In the genomic region with DNA sequence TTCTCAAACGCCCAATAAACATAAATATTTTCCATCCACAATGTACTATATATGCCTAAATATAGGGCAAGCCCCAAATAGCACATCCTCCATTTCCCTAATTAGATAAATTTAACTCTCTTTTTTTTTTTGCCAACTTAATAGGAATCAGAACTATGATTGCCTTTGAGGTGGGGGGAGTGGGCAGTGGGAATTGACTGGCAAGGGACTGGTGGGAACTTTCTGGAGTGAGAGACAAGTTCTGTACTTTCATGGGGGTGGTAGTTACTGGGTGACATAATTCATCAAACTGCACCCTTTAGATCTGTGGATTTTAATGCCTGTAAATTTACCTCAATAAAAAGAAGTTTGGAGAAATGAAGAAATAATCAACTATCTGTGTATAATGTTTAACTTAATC, we compare ENCODE assay signal across 16 cellular contexts.
DNase-seq lines count a peak whose midpoint lies in the region; ATAC-seq and TF ChIP-seq lines count a peak whose summit lies in the region.
"Had no signal": no experiment of that assay in that cellular context is flagged by ENCODE, and none has a peak within 500 bp of the region (broad histone marks: within the 10 kb centered on the region; RNA-seq: fewer than 3 reads in every experiment).

No MANE protein-coding gene starts in this region.

- H3K27me3 ChIP-seq in left ventricle myocardium inferior (ENCODE audit: low read depth): no peaks in the 10 kb centered on the region
- H3K27me3 ChIP-seq in neural progenitor cell: no peaks in the 10 kb centered on the region
- H3K27me3 ChIP-seq in thoracic aorta (replicated peaks; ENCODE audit: insufficient read depth): no peaks in the 10 kb centered on the region

- H4K20me1 ChIP-seq in neural progenitor cell (ENCODE audit: low read depth): no peaks in the 10 kb centered on the region

- H3K9me3 ChIP-seq in left ventricle myocardium inferior (replicated peaks) (peaks cover 5% of the 10 kb centered on the region), neural progenitor cell (ENCODE audit: low read depth) (peaks cover 5% of the 10 kb centered on the region), thoracic aorta (no peaks in the 10 kb centered on the region)

- peaks cover 13% of the 10 kb centered on the region for H3K27me3 Mint-ChIP-seq in neural progenitor cell (ENCODE audit: insufficient read depth, low read depth)

- H3K79me2 ChIP-seq in neural progenitor cell (ENCODE audit: low read depth): no peaks in the 10 kb centered on the region

- H3K4me3 ChIP-seq in left ventricle myocardium inferior (no peak overlapping the region), neural progenitor cell (no peak overlapping the region), thoracic aorta (no peak overlapping the region)
- H3K4me3 ChIP-seq: GM23338 had no signal

- H3K27ac ChIP-seq in left ventricle myocardium inferior (replicated peaks) (peak overlapping the region; percentile 93), caudate nucleus (ENCODE audit: low read depth, low read length) (peak overlapping the region; percentile 56), neural progenitor cell (no peak overlapping the region), thoracic aorta (peak overlapping the region; percentile 26 to 72)

- TF ChIP-seq CTCF in left ventricle myocardium inferior (IDR thresholded peaks at IDR 0.05; ENCODE audit: borderline replicate concordance): no peak
- TF ChIP-seq CTCF in neural progenitor cell (IDR thresholded peaks at IDR 0.05): no peak
- TF ChIP-seq CTCF in thoracic aorta (IDR thresholded peaks at IDR 0.05): no peak

- peaks cover 15% of the 10 kb centered on the region for H3K4me1 Mint-ChIP-seq in neural progenitor cell

- H3F3A ChIP-seq in neural progenitor cell (ENCODE audit: low read depth): no peaks in the 10 kb centered on the region

- DNase-seq in left ventricle myocardium inferior: no peak
- DNase-seq in Right ventricle myocardium superior: no peak
- peak in 13 of 61 donors; percentile 3 to 64 (median 16) for DNase-seq in caudate nucleus (lab: John Stamatoyannopoulos, UW)
- no peak for DNase-seq in neural progenitor cell (ENCODE audit: low spot score)
- no peak for DNase-seq in thoracic aorta (ENCODE audit: low spot score)
- DNase-seq in activated naive CD4-positive, alpha-beta T cell treated with anti-CD3 and anti-CD28 coated beads, Interleukin-2, amount 50 U/mL, for 72 hours (ENCODE audit: low spot score in 2 of 2): no peak
- DNase-seq in SIG-M5 (lab: John Stamatoyannopoulos, UW): no peak
- DNase-seq: C1 segment of cervical spinal cord; Caco-2; CD4-positive, alpha-beta memory T cell; DMS153; DND-41; H9 had no signal

- no peaks in the 10 kb centered on the region for H3K36me3 Mint-ChIP-seq in neural progenitor cell
- no peaks in the 10 kb centered on the region for H3K36me3 Mint-ChIP-seq in activated naive CD4-positive, alpha-beta T cell treated with anti-CD3 and anti-CD28 coated beads, Interleukin-2, amount 50 U/mL, for 72 hours
- H3K36me3 Mint-ChIP-seq: CD4-positive, alpha-beta memory T cell had no signal

- peaks cover 26% of the 10 kb centered on the region for H3K36me3 ChIP-seq in left ventricle myocardium inferior
- H3K36me3 ChIP-seq in neural progenitor cell: no peaks in the 10 kb centered on the region
- H3K36me3 ChIP-seq in thoracic aorta: peaks cover 6% of the 10 kb centered on the region

- intact Hi-C loops in left ventricle myocardium inferior (cut with micrococcal nuclease) (no loop called here), Right ventricle myocardium superior (cut with DNase I) (no loop called here)

- H3K9ac ChIP-seq in neural progenitor cell: no peak overlapping the region

- H3K9me3 Mint-ChIP-seq in neural progenitor cell: peaks cover 12% of the 10 kb centered on the region
- H3K9me3 Mint-ChIP-seq in activated naive CD4-positive, alpha-beta T cell treated with anti-CD3 and anti-CD28 coated beads, Interleukin-2, amount 50 U/mL, for 72 hours: peaks cover 0 to 6% of the 10 kb centered on the region in 2 donors

- H3K4me2 ChIP-seq in neural progenitor cell: no peak overlapping the region
- H3K4me2 ChIP-seq: GM23338 had no signal

- H3K4me1 ChIP-seq in left ventricle myocardium inferior (peaks cover 67% of the 10 kb centered on the region), neural progenitor cell (no peaks in the 10 kb centered on the region), thoracic aorta (ENCODE audit: control insufficient read depth in 1 of 2, low read depth in 2 of 2) (peaks cover 22 to 52% of the 10 kb centered on the region in 2 donors)
- H3K4me1 ChIP-seq: Caco-2 had no signal

- H2AFZ ChIP-seq in neural progenitor cell (replicated peaks): no peak overlapping the region

- H3K27ac Mint-ChIP-seq in neural progenitor cell: peak overlapping the region; percentile 17
- H3K27ac Mint-ChIP-seq in activated naive CD4-positive, alpha-beta T cell treated with anti-CD3 and anti-CD28 coated beads, Interleukin-2, amount 50 U/mL, for 72 hours: no peak overlapping the region
- H3K27ac Mint-ChIP-seq: CD4-positive, alpha-beta memory T cell; GM23338 had no signal

- H3K4me3 Mint-ChIP-seq in neural progenitor cell: no peak overlapping the region
- H3K4me3 Mint-ChIP-seq: CD4-positive, alpha-beta memory T cell; GM23338; H9 had no signal

- ATAC-seq in Right ventricle myocardium superior (ENCODE audit: poor library complexity) (no peak), thoracic aorta (ENCODE audit: insufficient number of reproducible peaks, low FRiP score, low read depth) (no peak), GM21723 (IDR thresholded peaks at IDR 0.05; ENCODE audit: unreplicated experiment) (no peak)
- ATAC-seq in activated naive CD4-positive, alpha-beta T cell treated with anti-CD3 and anti-CD28 coated beads, Interleukin-2, amount 50 U/mL, for 72 hours: no peak
- ATAC-seq: HCT116 had no signal
